In the genomic region with DNA sequence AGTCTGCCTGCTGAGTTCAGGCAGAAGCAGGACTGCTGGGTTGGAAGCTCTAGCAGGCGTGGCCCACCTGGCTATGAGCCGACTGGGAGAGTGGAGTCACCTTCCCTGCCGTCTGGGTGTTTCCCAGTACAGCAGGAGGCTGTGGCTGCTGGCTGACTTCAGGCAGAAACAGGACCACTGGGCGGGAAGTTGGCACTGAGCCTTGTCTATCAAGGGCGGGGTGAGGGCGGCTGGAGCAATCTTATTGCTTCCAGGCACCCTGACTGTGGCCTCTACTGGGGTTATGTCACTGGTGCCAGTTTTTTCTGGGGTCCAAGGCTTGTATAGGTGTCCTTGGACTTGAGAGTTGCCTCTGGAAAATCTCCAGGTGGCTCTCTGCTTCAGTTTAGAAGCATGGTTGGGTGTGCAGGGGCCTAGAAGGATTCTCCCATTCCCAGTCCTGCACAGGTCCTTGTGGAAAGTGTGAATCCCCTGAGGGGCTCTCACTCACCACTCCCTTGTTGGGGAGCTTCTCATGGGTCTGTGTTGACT, we compare ENCODE assay signal across 1 cellular context.
TF ChIP-seq lines count a peak whose summit lies in the region.

No MANE protein-coding gene starts in this region.

TF ChIP-seq in HEK293, 187 proteins besides CTCF, POLR2A, EP300 and RAD21 (continued from another document):
- TF ChIP-seq ZBTB26 (tag by site-specific recombination; optimal IDR thresholded peaks at IDR 0.05) (no peak), GLIS1 (tag by site-specific recombination; IDR thresholded peaks at IDR 0.05) (peak; percentile 27; the same call in 1 of the 2 replicates), IKZF3 (tag by site-specific recombination; IDR thresholded peaks at IDR 0.05) (peak; percentile 43; the same call in 1 of the 2 replicates), ZNF777 (tag by site-specific recombination; IDR thresholded peaks at IDR 0.05; ENCODE audit: borderline replicate concordance) (no peak), ZNF416 (tag by site-specific recombination; IDR thresholded peaks at IDR 0.05) (no peak), SP3 (tag by site-specific recombination; IDR thresholded peaks at IDR 0.05) (0 out of 2 replicates have a peak, but pooled peaks have one; percentile 28), OVOL3 (tag by site-specific recombination; IDR thresholded peaks at IDR 0.05) (no peak), KLF9 (tag by site-specific recombination; IDR thresholded peaks at IDR 0.05; ENCODE audit: low read depth) (0 out of 2 replicates have a peak, but pooled peaks have one; percentile 23), ZIC2 (tag by site-specific recombination; IDR thresholded peaks at IDR 0.05) (peak; percentile 92), ZNF335 (tag by site-specific recombination; conservative IDR thresholded peaks at IDR 0.05) (peak; percentile 79), ZNF623 (tag by site-specific recombination; IDR thresholded peaks at IDR 0.05) (no peak), OSR2 (tag by site-specific recombination; IDR thresholded peaks at IDR 0.05) (peak; percentile 56; the same call in 1 of the 2 replicates)
TF ChIP-seq in HEK293: peak in this region for 13.
